10 cellular contexts compared by ENCODE assay signal in the genomic region with DNA sequence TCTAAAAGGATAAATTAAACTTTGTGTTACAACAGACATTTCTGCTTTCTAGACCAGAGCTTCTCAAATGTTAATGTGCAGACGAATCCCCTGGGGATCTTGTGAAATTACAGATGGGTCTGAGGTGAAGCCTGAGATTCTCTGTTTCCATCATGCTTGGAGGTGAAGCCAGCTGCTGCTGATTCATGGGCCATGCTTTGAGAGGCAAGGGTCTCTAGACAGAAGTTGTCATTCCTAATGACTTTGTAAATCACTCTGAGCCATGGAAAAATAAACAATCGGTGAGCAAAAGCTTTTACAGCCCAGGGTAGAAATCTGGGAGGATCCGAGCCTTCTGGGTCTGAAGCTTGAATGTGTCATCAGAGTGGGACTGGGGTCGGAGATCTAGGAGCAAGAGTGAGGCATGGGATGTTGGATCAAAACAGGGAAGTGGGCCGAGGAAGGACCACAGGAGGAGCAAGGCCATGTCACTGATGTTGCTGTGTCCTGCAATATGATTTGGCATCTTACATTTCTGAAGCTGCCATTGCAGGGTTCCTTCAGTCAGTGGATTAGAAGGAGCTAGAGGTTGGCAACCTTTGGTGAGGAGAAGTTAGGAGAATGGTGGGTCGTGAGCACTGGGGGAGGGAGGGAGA.
A peak's percentile ranks its signal among the peaks of the same experiment; 100 is the strongest.
DNase-seq lines count a peak whose midpoint lies in the region; ATAC-seq and TF ChIP-seq lines count a peak whose summit lies in the region.
"Had no signal": no experiment of that assay in that cellular context is flagged by ENCODE, and none has a peak within 500 bp of the region (broad histone marks: within the 10 kb centered on the region; RNA-seq: fewer than 3 reads in every experiment).

No MANE protein-coding gene starts in this region.

- no peaks in the 10 kb centered on the region for H3K36me3 ChIP-seq in parathyroid adenoma (ENCODE audit: control insufficient read depth, insufficient read depth, low read length)
- no peaks in the 10 kb centered on the region for H3K36me3 ChIP-seq in naive thymus-derived CD4-positive, alpha-beta T cell (ENCODE audit: control insufficient read depth in 2 of 3, insufficient read depth in 3 of 3, low read length in 3 of 3)
- peaks cover 6% of the 10 kb centered on the region for H3K36me3 ChIP-seq in left ventricle myocardium inferior

- H2AFZ ChIP-seq in parathyroid adenoma = no peak overlapping the region

- DNase-seq in WTC11 (ENCODE audit: low spot score) = no peak
- no peak for DNase-seq in SHP77 (lab: John Stamatoyannopoulos, UW)
- no peak for DNase-seq in naive thymus-derived CD4-positive, alpha-beta T cell
- DNase-seq in left ventricle myocardium inferior = no peak
- no peak for DNase-seq in NCI-H1048 (lab: John Stamatoyannopoulos, UW)
- DNase-seq: activated CD8-positive, alpha-beta T cell treated with anti-CD3 and anti-CD28 coated beads for 36 hours; effector CD8-positive, alpha-beta T cell had no signal

- H3K27me3 Mint-ChIP-seq in WTC11 (ENCODE audit: low read depth) = no peaks in the 10 kb centered on the region
- H3K27me3 Mint-ChIP-seq in naive thymus-derived CD4-positive, alpha-beta T cell = no peaks in the 10 kb centered on the region
- H3K27me3 Mint-ChIP-seq: activated CD8-positive, alpha-beta T cell treated with anti-CD3 and anti-CD28 coated beads for 36 hours had no signal

- peak overlapping the region; percentile 3 for H3K27ac Mint-ChIP-seq in WTC11
- no peak overlapping the region for H3K27ac Mint-ChIP-seq in naive thymus-derived CD4-positive, alpha-beta T cell
- H3K27ac Mint-ChIP-seq: activated CD8-positive, alpha-beta T cell treated with anti-CD3 and anti-CD28 coated beads for 36 hours had no signal

- H3K79me2 ChIP-seq in parathyroid adenoma = no peaks in the 10 kb centered on the region

- CTCF ChIA-PET in WTC11 (lab: Charles Lee) = interaction anchor here (1.5 kb wide), 1 partner anchor 107 kb away, joined by 4 read pairs; no protein-coding TSS in a partner anchor
- CTCF ChIA-PET in naive thymus-derived CD4-positive, alpha-beta T cell (lab: Charles Lee) = no interaction called here

- H3K9ac ChIP-seq in parathyroid adenoma = no peak overlapping the region

- peak overlapping the region; percentile 71 for H3K27ac ChIP-seq in parathyroid adenoma
- H3K27ac ChIP-seq in naive thymus-derived CD4-positive, alpha-beta T cell (ENCODE audit: low read depth, low read length) = no peak overlapping the region
- no peak overlapping the region for H3K27ac ChIP-seq in left ventricle myocardium inferior (replicated peaks)

- H3K27me3 ChIP-seq in parathyroid adenoma (ENCODE audit: control insufficient read depth, insufficient read depth, low read length) (no peaks in the 10 kb centered on the region), left ventricle myocardium inferior (ENCODE audit: low read depth) (no peaks in the 10 kb centered on the region)
- no peaks in the 10 kb centered on the region for H3K27me3 ChIP-seq in naive thymus-derived CD4-positive, alpha-beta T cell (ENCODE audit: control insufficient read depth in 2 of 2, insufficient read depth in 2 of 2, low read length in 2 of 2)

- H3K9me3 Mint-ChIP-seq in WTC11 = no peaks in the 10 kb centered on the region
- H3K9me3 Mint-ChIP-seq in naive thymus-derived CD4-positive, alpha-beta T cell = peaks cover 0 to 12% (median 0%) of the 10 kb centered on the region in 11 donors
- H3K9me3 Mint-ChIP-seq: activated CD8-positive, alpha-beta T cell treated with anti-CD3 and anti-CD28 coated beads for 36 hours had no signal

- intact Hi-C loops in naive thymus-derived CD4-positive, alpha-beta T cell (cut with micrococcal nuclease) = no loop called here
- intact Hi-C loops in left ventricle myocardium inferior (cut with micrococcal nuclease) = no loop called here

- H3K4me2 ChIP-seq in parathyroid adenoma (ENCODE audit: low read length) = no peak overlapping the region

- H3K4me1 Mint-ChIP-seq in WTC11 = peaks cover 9% of the 10 kb centered on the region
- H3K4me1 Mint-ChIP-seq in naive thymus-derived CD4-positive, alpha-beta T cell = peaks cover 0 to 7% (median 0%) of the 10 kb centered on the region in 7 donors

- peaks cover 9% of the 10 kb centered on the region for H3K36me3 Mint-ChIP-seq in WTC11
- H3K36me3 Mint-ChIP-seq in naive thymus-derived CD4-positive, alpha-beta T cell = peaks cover 6 to 72% (median 32%) of the 10 kb centered on the region in 5 donors

- POLR2A ChIA-PET in WTC11 (lab: Charles Lee) = no interaction called here
- POLR2A ChIA-PET in naive thymus-derived CD4-positive, alpha-beta T cell (lab: Charles Lee) = no interaction called here

- ATAC-seq in GM19372 (IDR thresholded peaks at IDR 0.05; ENCODE audit: low read depth, unreplicated experiment) (peak; percentile 49), HG03095 (IDR thresholded peaks at IDR 0.05; ENCODE audit: unreplicated experiment) (peak; percentile 84), WTC11 (peak; percentile 63)
- no peak for ATAC-seq in naive thymus-derived CD4-positive, alpha-beta T cell
- ATAC-seq: activated CD8-positive, alpha-beta T cell treated with anti-CD3 and anti-CD28 coated beads for 36 hours had no signal

- H3K9me3 ChIP-seq in parathyroid adenoma (ENCODE audit: control insufficient read depth, low read length) (no peaks in the 10 kb centered on the region), left ventricle myocardium inferior (replicated peaks) (no peaks in the 10 kb centered on the region)
- no peaks in the 10 kb centered on the region for H3K9me3 ChIP-seq in naive thymus-derived CD4-positive, alpha-beta T cell (ENCODE audit: control insufficient read depth in 2 of 3, low read length in 3 of 3)

- peaks cover 61% of the 10 kb centered on the region for H3K4me1 ChIP-seq in parathyroid adenoma
- no peaks in the 10 kb centered on the region for H3K4me1 ChIP-seq in naive thymus-derived CD4-positive, alpha-beta T cell (ENCODE audit: control insufficient read depth in 2 of 2, insufficient read depth in 2 of 2, low read length in 2 of 2)
- H3K4me1 ChIP-seq in left ventricle myocardium inferior = no peaks in the 10 kb centered on the region

- TF ChIP-seq CTCF in WTC11 (IDR thresholded peaks at IDR 0.05) = no peak
- TF ChIP-seq CTCF in parathyroid adenoma (IDR thresholded peaks at IDR 0.05) = no peak
- no peak for TF ChIP-seq CTCF in left ventricle myocardium inferior (IDR thresholded peaks at IDR 0.05; ENCODE audit: borderline replicate concordance)

- H3K4me3 Mint-ChIP-seq in WTC11 = no peak overlapping the region
- no peak overlapping the region for H3K4me3 Mint-ChIP-seq in naive thymus-derived CD4-positive, alpha-beta T cell
- H3K4me3 Mint-ChIP-seq: activated CD8-positive, alpha-beta T cell treated with anti-CD3 and anti-CD28 coated beads for 36 hours had no signal

- H3K4me3 ChIP-seq in parathyroid adenoma (ENCODE audit: low read depth, low read length) (no peak overlapping the region), left ventricle myocardium inferior (no peak overlapping the region)
- no peak overlapping the region for H3K4me3 ChIP-seq in naive thymus-derived CD4-positive, alpha-beta T cell (ENCODE audit: low read length)

TF ChIP-seq in WTC11, 78 proteins besides CTCF, POLR2A, EP300 and RAD21 (continues in another document):
- TF ChIP-seq, protein P1, sequence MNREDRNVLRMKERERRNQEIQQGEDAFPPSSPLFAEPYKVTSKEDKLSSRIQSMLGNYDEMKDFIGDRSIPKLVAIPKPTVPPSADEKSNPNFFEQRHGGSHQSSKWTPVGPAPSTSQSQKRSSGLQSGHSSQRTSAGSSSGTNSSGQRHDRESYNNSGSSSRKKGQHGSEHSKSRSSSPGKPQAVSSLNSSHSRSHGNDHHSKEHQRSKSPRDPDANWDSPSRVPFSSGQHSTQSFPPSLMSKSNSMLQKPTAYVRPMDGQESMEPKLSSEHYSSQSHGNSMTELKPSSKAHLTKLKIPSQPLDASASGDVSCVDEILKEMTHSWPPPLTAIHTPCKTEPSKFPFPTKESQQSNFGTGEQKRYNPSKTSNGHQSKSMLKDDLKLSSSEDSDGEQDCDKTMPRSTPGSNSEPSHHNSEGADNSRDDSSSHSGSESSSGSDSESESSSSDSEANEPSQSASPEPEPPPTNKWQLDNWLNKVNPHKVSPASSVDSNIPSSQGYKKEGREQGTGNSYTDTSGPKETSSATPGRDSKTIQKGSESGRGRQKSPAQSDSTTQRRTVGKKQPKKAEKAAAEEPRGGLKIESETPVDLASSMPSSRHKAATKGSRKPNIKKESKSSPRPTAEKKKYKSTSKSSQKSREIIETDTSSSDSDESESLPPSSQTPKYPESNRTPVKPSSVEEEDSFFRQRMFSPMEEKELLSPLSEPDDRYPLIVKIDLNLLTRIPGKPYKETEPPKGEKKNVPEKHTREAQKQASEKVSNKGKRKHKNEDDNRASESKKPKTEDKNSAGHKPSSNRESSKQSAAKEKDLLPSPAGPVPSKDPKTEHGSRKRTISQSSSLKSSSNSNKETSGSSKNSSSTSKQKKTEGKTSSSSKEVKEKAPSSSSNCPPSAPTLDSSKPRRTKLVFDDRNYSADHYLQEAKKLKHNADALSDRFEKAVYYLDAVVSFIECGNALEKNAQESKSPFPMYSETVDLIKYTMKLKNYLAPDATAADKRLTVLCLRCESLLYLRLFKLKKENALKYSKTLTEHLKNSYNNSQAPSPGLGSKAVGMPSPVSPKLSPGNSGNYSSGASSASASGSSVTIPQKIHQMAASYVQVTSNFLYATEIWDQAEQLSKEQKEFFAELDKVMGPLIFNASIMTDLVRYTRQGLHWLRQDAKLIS (CRISPR knock-in tag; IDR thresholded peaks at IDR 0.05; ENCODE audit: borderline replicate concordance) = no peak
- TF ChIP-seq MYBL2 (CRISPR knock-in tag; IDR thresholded peaks at IDR 0.05) = no peak
- TF ChIP-seq, protein P2, sequence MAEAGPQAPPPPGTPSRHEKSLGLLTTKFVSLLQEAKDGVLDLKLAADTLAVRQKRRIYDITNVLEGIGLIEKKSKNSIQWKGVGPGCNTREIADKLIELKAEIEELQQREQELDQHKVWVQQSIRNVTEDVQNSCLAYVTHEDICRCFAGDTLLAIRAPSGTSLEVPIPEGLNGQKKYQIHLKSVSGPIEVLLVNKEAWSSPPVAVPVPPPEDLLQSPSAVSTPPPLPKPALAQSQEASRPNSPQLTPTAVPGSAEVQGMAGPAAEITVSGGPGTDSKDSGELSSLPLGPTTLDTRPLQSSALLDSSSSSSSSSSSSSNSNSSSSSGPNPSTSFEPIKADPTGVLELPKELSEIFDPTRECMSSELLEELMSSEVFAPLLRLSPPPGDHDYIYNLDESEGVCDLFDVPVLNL (CRISPR knock-in tag; IDR thresholded peaks at IDR 0.05; ENCODE audit: borderline replicate concordance, low read depth) = no peak
